8 cellular contexts compared by ENCODE assay signal in genomic region chr15:78437107-78437761, GRCh38. TPM values are rescaled to one million over a fixed set of nuclear protein-coding genes. Genes with fewer than 3 reads are reported as not detected.
A peak's percentile ranks its signal among the peaks of the same experiment; 100 is the strongest.
DNase-seq lines count a peak whose midpoint lies in the region; ATAC-seq and TF ChIP-seq lines count a peak whose summit lies in the region.

No MANE protein-coding gene starts in this region.

- H3K4me3 ChIP-seq in brain microvascular endothelial cell (ENCODE audit: low read depth, low read length) = peak overlapping the region; percentile 77
- peak overlapping the region; percentile 23 to 93 for H3K4me3 ChIP-seq in aorta (ENCODE audit: low read length in 2 of 2)

- H3K36me3 ChIP-seq in brain microvascular endothelial cell (replicated peaks) (peaks cover 23% of the 10 kb centered on the region), aorta (ENCODE audit: control insufficient read depth in 1 of 2, insufficient read depth in 2 of 2, low read length in 1 of 2) (peaks cover 0 to 4% of the 10 kb centered on the region in 2 donors)

- intact Hi-C loops in aorta (cut with DNase I) = loop anchor here in 1 of 2 donors (5.0 to 10.0 kb wide), 2 partner anchors 105 to 172 kb away; partner anchors contain the start of genes DNAJA4 and PSMA4

- TF ChIP-seq CTCF in brain microvascular endothelial cell (IDR thresholded peaks at IDR 0.05; ENCODE audit: low read depth, low read length, missing control alignments) = no peak

- ATAC-seq in memory B cell (ENCODE audit: low read depth) (no peak), aorta (ENCODE audit: low FRiP score) (no peak)

- H3K4me1 Mint-ChIP-seq in IgD-negative memory B cell = peaks cover 28 to 29% (median 29%) of the 10 kb centered on the region in 3 donors
- H3K4me1 Mint-ChIP-seq in memory B cell = peaks cover 14% of the 10 kb centered on the region

- DNase-seq in NCI-H510A treated with DMSO at 0.1 percent for 48 hours (lab: John Stamatoyannopoulos, UW) = peak; percentile 61
- DNase-seq in NCI-H510A (lab: John Stamatoyannopoulos, UW) = no peak
- no peak for DNase-seq in brain microvascular endothelial cell
- peak in 1 of 2 donors; percentile 5 for DNase-seq in memory B cell (ENCODE audit: low spot score in 2 of 2)
- DNase-seq in aorta = no peak
- no peak for DNase-seq in NCI-H2029 treated with DMSO at 0.1 percent for 48 hours (lab: John Stamatoyannopoulos, UW)
- DNase-seq in EL = no peak

- peaks cover 0 to 6% (median 2%) of the 10 kb centered on the region in 3 donors for H3K9me3 Mint-ChIP-seq in IgD-negative memory B cell
- peaks cover 3% of the 10 kb centered on the region for H3K9me3 Mint-ChIP-seq in memory B cell

- peaks cover 8% of the 10 kb centered on the region for H3K36me3 Mint-ChIP-seq in IgD-negative memory B cell
- peaks cover 7% of the 10 kb centered on the region for H3K36me3 Mint-ChIP-seq in memory B cell

- no peaks in the 10 kb centered on the region for H3K9me3 ChIP-seq in aorta (ENCODE audit: control insufficient read depth, low read length)

- H3K4me1 ChIP-seq in aorta (ENCODE audit: control insufficient read depth in 1 of 2, insufficient read depth in 2 of 2, low read length in 2 of 2) = no peaks in the 10 kb centered on the region

- peak overlapping the region; percentile 77 for H3K27ac ChIP-seq in brain microvascular endothelial cell
- H3K27ac ChIP-seq in aorta (ENCODE audit: low read depth in 1 of 2, low read length in 2 of 2) = peak overlapping the region in 1 of 2 donors; percentile 78

- H3K4me3 Mint-ChIP-seq in IgD-negative memory B cell (peak overlapping the region; percentile 98 to 100 (median 98)), memory B cell (peak overlapping the region; percentile 96)

- H3K27me3 ChIP-seq in brain microvascular endothelial cell (replicated peaks) = no peaks in the 10 kb centered on the region
- no peaks in the 10 kb centered on the region for H3K27me3 ChIP-seq in aorta (ENCODE audit: control insufficient read depth in 1 of 2, insufficient read depth in 2 of 2, low read length in 1 of 2)

- in situ Hi-C loops in brain microvascular endothelial cell (cut with HindIII; ENCODE audit: low pct_ligation_motif_present, low sequenced_read_pairs) = no loop called here

- 13 to 18% methylated on average over 11 of the region's 11 CpGs for WGBS in aorta, 2 donors

- H3K27ac Mint-ChIP-seq in IgD-negative memory B cell (peak overlapping the region; percentile 96 to 97 (median 97)), memory B cell (peak overlapping the region; percentile 70)

- peaks cover 7% of the 10 kb centered on the region for H3K27me3 Mint-ChIP-seq in IgD-negative memory B cell
- no peaks in the 10 kb centered on the region for H3K27me3 Mint-ChIP-seq in memory B cell

RNA-seq across cellular contexts. Expression of gene IREB2, which starts 0.8 kb away (rescaled TPM):
- polyA plus RNA-seq in IgD-negative memory B cell (12.7 TPM), aorta (10 to 100 TPM in 1 of 2 donors, 1 to 10 TPM in 1; 7.9 to 10.1 TPM)
- total RNA-seq in aorta = 10 to 100 TPM; 33.9 to 49.4 TPM
